Comparison of ENCODE assay signal across 3 cellular contexts in the genomic region with DNA sequence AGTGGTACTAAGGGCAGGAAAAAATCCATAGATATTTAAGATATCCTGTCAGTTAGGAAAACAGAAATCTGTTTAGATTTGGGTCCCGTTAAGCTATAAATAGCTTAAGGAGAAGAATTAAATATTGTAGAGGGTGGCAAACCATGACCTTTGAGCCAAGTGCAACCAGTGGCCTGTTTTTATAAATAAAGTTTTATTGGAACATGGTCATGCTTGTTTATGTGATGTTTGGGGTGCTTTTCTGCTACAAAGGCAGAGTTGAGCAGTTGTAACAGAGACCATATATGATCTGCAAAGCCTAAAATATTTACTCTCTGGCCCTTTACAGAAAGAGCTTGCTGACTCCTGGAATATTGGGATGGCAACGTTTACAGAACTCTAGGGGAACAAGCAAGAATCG.
A peak's percentile ranks its signal among the peaks of the same experiment; 100 is the strongest.
TF ChIP-seq lines count a peak whose summit lies in the region.

No MANE protein-coding gene starts in this region.

TF ChIP-seq in HepG2, 621 proteins besides CTCF, POLR2A, EP300 and RAD21:
- TF ChIP-seq, protein P1, sequence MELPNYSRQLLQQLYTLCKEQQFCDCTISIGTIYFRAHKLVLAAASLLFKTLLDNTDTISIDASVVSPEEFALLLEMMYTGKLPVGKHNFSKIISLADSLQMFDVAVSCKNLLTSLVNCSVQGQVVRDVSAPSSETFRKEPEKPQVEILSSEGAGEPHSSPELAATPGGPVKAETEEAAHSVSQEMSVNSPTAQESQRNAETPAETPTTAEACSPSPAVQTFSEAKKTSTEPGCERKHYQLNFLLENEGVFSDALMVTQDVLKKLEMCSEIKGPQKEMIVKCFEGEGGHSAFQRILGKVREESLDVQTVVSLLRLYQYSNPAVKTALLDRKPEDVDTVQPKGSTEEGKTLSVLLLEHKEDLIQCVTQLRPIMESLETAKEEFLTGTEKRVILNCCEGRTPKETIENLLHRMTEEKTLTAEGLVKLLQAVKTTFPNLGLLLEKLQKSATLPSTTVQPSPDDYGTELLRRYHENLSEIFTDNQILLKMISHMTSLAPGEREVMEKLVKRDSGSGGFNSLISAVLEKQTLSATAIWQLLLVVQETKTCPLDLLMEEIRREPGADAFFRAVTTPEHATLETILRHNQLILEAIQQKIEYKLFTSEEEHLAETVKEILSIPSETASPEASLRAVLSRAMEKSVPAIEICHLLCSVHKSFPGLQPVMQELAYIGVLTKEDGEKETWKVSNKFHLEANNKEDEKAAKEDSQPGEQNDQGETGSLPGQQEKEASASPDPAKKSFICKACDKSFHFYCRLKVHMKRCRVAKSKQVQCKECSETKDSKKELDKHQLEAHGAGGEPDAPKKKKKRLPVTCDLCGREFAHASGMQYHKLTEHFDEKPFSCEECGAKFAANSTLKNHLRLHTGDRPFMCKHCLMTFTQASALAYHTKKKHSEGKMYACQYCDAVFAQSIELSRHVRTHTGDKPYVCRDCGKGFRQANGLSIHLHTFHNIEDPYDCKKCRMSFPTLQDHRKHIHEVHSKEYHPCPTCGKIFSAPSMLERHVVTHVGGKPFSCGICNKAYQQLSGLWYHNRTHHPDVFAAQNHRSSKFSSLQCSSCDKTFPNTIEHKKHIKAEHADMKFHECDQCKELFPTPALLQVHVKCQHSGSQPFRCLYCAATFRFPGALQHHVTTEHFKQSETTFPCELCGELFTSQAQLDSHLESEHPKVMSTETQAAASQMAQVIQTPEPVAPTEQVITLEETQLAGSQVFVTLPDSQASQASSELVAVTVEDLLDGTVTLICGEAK (IDR thresholded peaks at IDR 0.05), result peak; percentile 27; the same call in 1 of the 2 replicates
- TF ChIP-seq, protein P1 (CRISPR knock-in tag; IDR thresholded peaks at IDR 0.05), result peak; percentile 77; the same call in 1 of the 2 replicates
- no peak for TF ChIP-seq MYNN (CRISPR knock-in tag; IDR thresholded peaks at IDR 0.05; ENCODE audit: low read depth)

TF ChIP-seq in GM12878, 131 proteins besides CTCF, POLR2A, EP300 and RAD21:
- TF ChIP-seq POLR2AphosphoS5 (IDR thresholded peaks at IDR 0.05; ENCODE audit: low read length), result no peak
- TF ChIP-seq, protein P1 (IDR thresholded peaks at IDR 0.05; ENCODE audit: borderline replicate concordance), result peak; percentile 75
- TF ChIP-seq PAX5 (IDR thresholded peaks at IDR 0.05; ENCODE audit: borderline replicate concordance, low read depth, low read length), result no peak
- TF ChIP-seq, protein P2, sequence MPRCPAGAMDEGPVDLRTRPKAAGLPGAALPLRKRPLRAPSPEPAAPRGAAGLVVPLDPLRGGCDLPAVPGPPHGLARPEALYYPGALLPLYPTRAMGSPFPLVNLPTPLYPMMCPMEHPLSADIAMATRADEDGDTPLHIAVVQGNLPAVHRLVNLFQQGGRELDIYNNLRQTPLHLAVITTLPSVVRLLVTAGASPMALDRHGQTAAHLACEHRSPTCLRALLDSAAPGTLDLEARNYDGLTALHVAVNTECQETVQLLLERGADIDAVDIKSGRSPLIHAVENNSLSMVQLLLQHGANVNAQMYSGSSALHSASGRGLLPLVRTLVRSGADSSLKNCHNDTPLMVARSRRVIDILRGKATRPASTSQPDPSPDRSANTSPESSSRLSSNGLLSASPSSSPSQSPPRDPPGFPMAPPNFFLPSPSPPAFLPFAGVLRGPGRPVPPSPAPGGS (IDR thresholded peaks at IDR 0.05; ENCODE audit: borderline replicate concordance, insufficient read depth, low read depth, low read length, poor library complexity, severe bottlenecking), result no peak

TF ChIP-seq in K562, 482 proteins besides CTCF, POLR2A, EP300 and RAD21:
- TF ChIP-seq, protein P1 (IDR thresholded peaks at IDR 0.05), result peak; percentile 84
- TF ChIP-seq, protein P1 (CRISPR knock-in tag; IDR thresholded peaks at IDR 0.05), result no peak
- TF ChIP-seq, protein P3, sequence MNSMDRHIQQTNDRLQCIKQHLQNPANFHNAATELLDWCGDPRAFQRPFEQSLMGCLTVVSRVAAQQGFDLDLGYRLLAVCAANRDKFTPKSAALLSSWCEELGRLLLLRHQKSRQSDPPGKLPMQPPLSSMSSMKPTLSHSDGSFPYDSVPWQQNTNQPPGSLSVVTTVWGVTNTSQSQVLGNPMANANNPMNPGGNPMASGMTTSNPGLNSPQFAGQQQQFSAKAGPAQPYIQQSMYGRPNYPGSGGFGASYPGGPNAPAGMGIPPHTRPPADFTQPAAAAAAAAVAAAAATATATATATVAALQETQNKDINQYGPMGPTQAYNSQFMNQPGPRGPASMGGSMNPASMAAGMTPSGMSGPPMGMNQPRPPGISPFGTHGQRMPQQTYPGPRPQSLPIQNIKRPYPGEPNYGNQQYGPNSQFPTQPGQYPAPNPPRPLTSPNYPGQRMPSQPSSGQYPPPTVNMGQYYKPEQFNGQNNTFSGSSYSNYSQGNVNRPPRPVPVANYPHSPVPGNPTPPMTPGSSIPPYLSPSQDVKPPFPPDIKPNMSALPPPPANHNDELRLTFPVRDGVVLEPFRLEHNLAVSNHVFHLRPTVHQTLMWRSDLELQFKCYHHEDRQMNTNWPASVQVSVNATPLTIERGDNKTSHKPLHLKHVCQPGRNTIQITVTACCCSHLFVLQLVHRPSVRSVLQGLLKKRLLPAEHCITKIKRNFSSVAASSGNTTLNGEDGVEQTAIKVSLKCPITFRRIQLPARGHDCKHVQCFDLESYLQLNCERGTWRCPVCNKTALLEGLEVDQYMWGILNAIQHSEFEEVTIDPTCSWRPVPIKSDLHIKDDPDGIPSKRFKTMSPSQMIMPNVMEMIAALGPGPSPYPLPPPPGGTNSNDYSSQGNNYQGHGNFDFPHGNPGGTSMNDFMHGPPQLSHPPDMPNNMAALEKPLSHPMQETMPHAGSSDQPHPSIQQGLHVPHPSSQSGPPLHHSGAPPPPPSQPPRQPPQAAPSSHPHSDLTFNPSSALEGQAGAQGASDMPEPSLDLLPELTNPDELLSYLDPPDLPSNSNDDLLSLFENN (IDR thresholded peaks at IDR 0.05; ENCODE audit: low read depth in 2 of 2, low read length in 2 of 2), result no peak
TF ChIP-seq in K562: peak in this region for 1.
